In the genomic region with DNA sequence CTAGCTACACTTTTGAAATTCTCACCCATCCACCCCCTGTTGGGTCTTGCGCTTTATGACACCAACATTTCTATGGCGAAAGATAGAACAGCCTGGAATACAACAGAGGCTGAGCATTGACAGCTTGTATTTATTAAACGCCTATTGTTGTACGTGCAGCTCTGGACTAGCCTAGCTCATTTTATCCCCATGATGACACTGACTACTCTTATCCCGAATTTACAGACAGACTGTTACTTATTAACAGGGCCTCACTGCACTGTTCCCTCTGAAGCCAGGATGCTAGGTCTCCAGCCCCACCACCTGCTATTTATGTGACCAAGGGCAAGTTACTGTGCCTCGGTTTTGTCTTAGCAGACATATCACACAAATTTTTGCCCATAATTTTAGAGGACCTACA, we compare ENCODE assay signal across 12 cellular contexts. TPM values are rescaled to one million over a fixed set of nuclear protein-coding genes. Genes with fewer than 3 reads are reported as not detected.
DNase-seq lines count a peak whose midpoint lies in the region; ATAC-seq and TF ChIP-seq lines count a peak whose summit lies in the region.
"Had no signal": no experiment of that assay in that cellular context is flagged by ENCODE, and none has a peak within 500 bp of the region (broad histone marks: within the 10 kb centered on the region; RNA-seq: fewer than 3 reads in every experiment).

No MANE protein-coding gene starts in this region.

- no peak for ATAC-seq in naive thymus-derived CD4-positive, alpha-beta T cell
- no peak for ATAC-seq in psoas muscle
- no peak for ATAC-seq in left lung

- CTCF ChIA-PET in CD8-positive, alpha-beta memory T cell (lab: Charles Lee) = interaction anchor here (1.4 to 3.4 kb wide), 2 partner anchors 11 to 91 kb away, joined by 4 to 17 read pairs; a partner anchor contains a TSS
- CTCF ChIA-PET in naive thymus-derived CD4-positive, alpha-beta T cell (lab: Charles Lee) = interaction anchor here (0.5 to 1.0 kb wide), 3 partner anchors 14 to 1054 kb away, joined by 3 to 5 read pairs (median 3); no protein-coding TSS in a partner anchor

- in situ Hi-C loops in GM23248 (cut with MboI) = no loop called here

- peaks cover 40% of the 10 kb centered on the region for H3K79me2 ChIP-seq in GM23248 (ENCODE audit: insufficient read depth)

- intact Hi-C loops in naive thymus-derived CD4-positive, alpha-beta T cell (cut with micrococcal nuclease) = loop anchor here (2.0 to 10.0 kb wide), 11 partner anchors 52 to 1680 kb away; a partner anchor contains a TSS
- intact Hi-C loops in psoas muscle (cut with DNase I) (no loop called here), prostate gland (cut with DNase I) (loop anchor here (10.0 kb wide), 2 partner anchors 88 to 268 kb away; a partner anchor contains a TSS), left lung (cut with DNase I) (no loop called here)

- peaks cover 29 to 36% (median 33%) of the 10 kb centered on the region in 3 donors for H3K4me1 Mint-ChIP-seq in CD8-positive, alpha-beta memory T cell
- H3K4me1 Mint-ChIP-seq in naive thymus-derived CD4-positive, alpha-beta T cell = peaks cover 25 to 50% (median 32%) of the 10 kb centered on the region in 7 donors

- H3K4me3 Mint-ChIP-seq in CD8-positive, alpha-beta memory T cell = peak overlapping the region; percentile 44 to 95 (median 92)
- H3K4me3 Mint-ChIP-seq in naive thymus-derived CD4-positive, alpha-beta T cell = peak overlapping the region in 9 of 10 donors; percentile 69 to 98 (median 94)

- peaks cover 0 to 12% (median 6%) of the 10 kb centered on the region in 5 donors for H3K9me3 Mint-ChIP-seq in CD8-positive, alpha-beta memory T cell
- H3K9me3 Mint-ChIP-seq in naive thymus-derived CD4-positive, alpha-beta T cell = peaks cover 0 to 19% (median 9%) of the 10 kb centered on the region in 11 donors

- H2AFZ ChIP-seq in GM23248 = peak overlapping the region; percentile 99

- H3K27me3 ChIP-seq in CD8-positive, alpha-beta memory T cell (ENCODE audit: insufficient read depth, low read length, poor library complexity, severe bottlenecking) = no peaks in the 10 kb centered on the region
- no peaks in the 10 kb centered on the region for H3K27me3 ChIP-seq in GM23248 (replicated peaks; ENCODE audit: insufficient read depth)
- H3K27me3 ChIP-seq in adipocyte (replicated peaks; ENCODE audit: control insufficient read depth, insufficient read depth, low read length) = no peaks in the 10 kb centered on the region
- no peaks in the 10 kb centered on the region for H3K27me3 ChIP-seq in naive thymus-derived CD4-positive, alpha-beta T cell (ENCODE audit: control insufficient read depth in 2 of 2, insufficient read depth in 2 of 2, low read length in 2 of 2)
- no peaks in the 10 kb centered on the region for H3K27me3 ChIP-seq in psoas muscle (ENCODE audit: insufficient read depth in 3 of 3, low read length in 2 of 3)
- no peaks in the 10 kb centered on the region for H3K27me3 ChIP-seq in prostate gland (replicated peaks; ENCODE audit: insufficient read depth)
- no peaks in the 10 kb centered on the region for H3K27me3 ChIP-seq in left lung

- peaks cover 0 to 10% (median 6%) of the 10 kb centered on the region in 3 donors for H3K36me3 Mint-ChIP-seq in CD8-positive, alpha-beta memory T cell
- peaks cover 0 to 17% (median 0%) of the 10 kb centered on the region in 5 donors for H3K36me3 Mint-ChIP-seq in naive thymus-derived CD4-positive, alpha-beta T cell

- no peak for TF ChIP-seq POLR2A in prostate gland (IDR thresholded peaks at IDR 0.05)

- H3F3A ChIP-seq in GM23248 (ENCODE audit: insufficient read depth) = no peaks in the 10 kb centered on the region

- POLR2A ChIA-PET in CD8-positive, alpha-beta memory T cell (lab: Charles Lee) = interaction anchor here (2.5 kb wide), 1 partner anchor 92 kb away, joined by 25 read pairs; a partner anchor contains a TSS
- POLR2A ChIA-PET in naive thymus-derived CD4-positive, alpha-beta T cell (lab: Charles Lee) = interaction anchor here (0.7 to 3.7 kb wide), 4 partner anchors 12 to 91 kb away, joined by 4 to 51 read pairs (median 17); a partner anchor contains a TSS

- no peak overlapping the region for H3K9ac ChIP-seq in GM23248
- no peak overlapping the region for H3K9ac ChIP-seq in adipocyte (ENCODE audit: low read length)

- no peak overlapping the region for H3K4me2 ChIP-seq in GM23248 (ENCODE audit: unreplicated experiment)

- H3K27ac ChIP-seq in CD8-positive, alpha-beta memory T cell (ENCODE audit: low read depth, low read length) = no peak overlapping the region
- no peak overlapping the region for H3K27ac ChIP-seq in GM23248
- no peak overlapping the region for H3K27ac ChIP-seq in naive thymus-derived CD4-positive, alpha-beta T cell (ENCODE audit: low read depth, low read length)
- no peak overlapping the region for H3K27ac ChIP-seq in psoas muscle
- H3K27ac ChIP-seq in prostate gland = no peak overlapping the region
- H3K27ac ChIP-seq in substantia nigra (ENCODE audit: low read depth, low read length, poor library complexity, severe bottlenecking) = no peak overlapping the region
- no peak overlapping the region for H3K27ac ChIP-seq in left lung

- peaks cover 31% of the 10 kb centered on the region for H3K4me1 ChIP-seq in CD8-positive, alpha-beta memory T cell (ENCODE audit: insufficient read depth, low read length)
- H3K4me1 ChIP-seq in GM23248 (ENCODE audit: insufficient read depth) (peaks cover 13% of the 10 kb centered on the region; the same call in 1 of the 2 replicates), adipocyte (ENCODE audit: control insufficient read depth, insufficient read depth, low read length) (peaks cover 13% of the 10 kb centered on the region), psoas muscle (peaks cover 14% of the 10 kb centered on the region), prostate gland (replicated peaks) (no peaks in the 10 kb centered on the region), left lung (peaks cover 4 to 32% of the 10 kb centered on the region in 2 donors)
- peaks cover 12 to 17% of the 10 kb centered on the region in 2 donors for H3K4me1 ChIP-seq in naive thymus-derived CD4-positive, alpha-beta T cell (ENCODE audit: control insufficient read depth in 2 of 2, insufficient read depth in 2 of 2, low read length in 2 of 2)

- WGBS in GM23248 (ENCODE audit: low coverage in 1 of 2, low lambda C conversion rate in 2 of 2, missing lambda C conversion rate in 2 of 2), 2 experiments = 71 to 74% methylated on average over 6 of the region's 6 CpGs
- WGBS in psoas muscle, 3 donors = 90 to 93% (median 91%) methylated on average over 6 of the region's 6 CpGs
- 82% methylated on average over 6 of the region's 6 CpGs for WGBS in prostate gland

- H3K4me3 ChIP-seq in CD8-positive, alpha-beta memory T cell (ENCODE audit: low read length) = no peak overlapping the region
- H3K4me3 ChIP-seq in GM23248 = no peak overlapping the region
- peak overlapping the region; percentile 99 for H3K4me3 ChIP-seq in adipocyte (ENCODE audit: low read length)
- no peak overlapping the region for H3K4me3 ChIP-seq in naive thymus-derived CD4-positive, alpha-beta T cell (ENCODE audit: low read length)
- no peak overlapping the region for H3K4me3 ChIP-seq in psoas muscle
- H3K4me3 ChIP-seq in prostate gland = no peak overlapping the region
- H3K4me3 ChIP-seq in left lung = no peak overlapping the region

- DNase-seq in CD8-positive, alpha-beta memory T cell = no peak
- DNase-seq in GM23248 (no peak), adipocyte (ENCODE audit: low read depth) (no peak), psoas muscle (no peak), prostate gland (ENCODE audit: low spot score) (no peak), substantia nigra (lab: John Stamatoyannopoulos, UW) (no peak), left lung (no peak)
- DNase-seq in naive thymus-derived CD4-positive, alpha-beta T cell = no peak
- DNase-seq: central memory CD4-positive, alpha-beta T cell; COR-L47; head of caudate nucleus had no signal

- H3K36me3 ChIP-seq in CD8-positive, alpha-beta memory T cell (ENCODE audit: insufficient read depth, low read length) = no peaks in the 10 kb centered on the region
- H3K36me3 ChIP-seq in GM23248 (ENCODE audit: low read depth) (no peaks in the 10 kb centered on the region), adipocyte (ENCODE audit: control insufficient read depth, insufficient read depth, low read length, severe bottlenecking) (no peaks in the 10 kb centered on the region), psoas muscle (ENCODE audit: insufficient read depth in 1 of 2, low read depth in 1 of 2) (no peaks in the 10 kb centered on the region), prostate gland (no peaks in the 10 kb centered on the region), left lung (no peaks in the 10 kb centered on the region)
- peaks cover 0 to 4% (median 0%) of the 10 kb centered on the region in 3 experiments for H3K36me3 ChIP-seq in naive thymus-derived CD4-positive, alpha-beta T cell (ENCODE audit: control insufficient read depth in 2 of 3, insufficient read depth in 3 of 3, low read length in 3 of 3)

- peak overlapping the region in 4 of 8 donors; percentile 59 to 97 (median 93) for H3K27ac Mint-ChIP-seq in CD8-positive, alpha-beta memory T cell
- H3K27ac Mint-ChIP-seq in naive thymus-derived CD4-positive, alpha-beta T cell = peak overlapping the region in 7 of 9 donors; percentile 2 to 97 (median 76)

- H4K20me1 ChIP-seq in GM23248 (ENCODE audit: insufficient read depth) = no peaks in the 10 kb centered on the region

- no peaks in the 10 kb centered on the region for H3K9me2 ChIP-seq in GM23248 (ENCODE audit: insufficient read depth)

- no peaks in the 10 kb centered on the region for H3K9me3 ChIP-seq in CD8-positive, alpha-beta memory T cell (ENCODE audit: low read length)
- H3K9me3 ChIP-seq in GM23248 (ENCODE audit: low read depth) = no peaks in the 10 kb centered on the region
- H3K9me3 ChIP-seq in adipocyte (ENCODE audit: control insufficient read depth, low read length) = no peaks in the 10 kb centered on the region
- no peaks in the 10 kb centered on the region for H3K9me3 ChIP-seq in naive thymus-derived CD4-positive, alpha-beta T cell (ENCODE audit: control insufficient read depth in 2 of 3, low read length in 3 of 3)
- H3K9me3 ChIP-seq in psoas muscle = no peaks in the 10 kb centered on the region
- H3K9me3 ChIP-seq in prostate gland = no peaks in the 10 kb centered on the region
- peaks cover 0 to 7% of the 10 kb centered on the region in 2 donors for H3K9me3 ChIP-seq in left lung

- peaks cover 0 to 3% of the 10 kb centered on the region in 2 donors for H3K27me3 Mint-ChIP-seq in CD8-positive, alpha-beta memory T cell
- no peaks in the 10 kb centered on the region for H3K27me3 Mint-ChIP-seq in naive thymus-derived CD4-positive, alpha-beta T cell

- no peak for TF ChIP-seq CTCF in psoas muscle (IDR thresholded peaks at IDR 0.05)
- TF ChIP-seq CTCF in prostate gland (IDR thresholded peaks at IDR 0.05) = no peak
- no peak for TF ChIP-seq CTCF in left lung (IDR thresholded peaks at IDR 0.05)

RNA-seq across cellular contexts. Expression of a gene that starts 1.0 kb away (rescaled TPM):
- 10 to 100 TPM; 79.8 to 82.9 TPM for total RNA-seq in CD8-positive, alpha-beta memory T cell
- 45.7 TPM for polyA plus RNA-seq in CD8-positive, alpha-beta memory T cell
- total RNA-seq in GM23248 (2014; rRNA removed; shearing (Covaris generic)) = 35.3 and 46.3 TPM in 2 replicates
- 35.3 and 39.5 TPM in 2 replicates for polyA plus RNA-seq in GM23248 (2016; fragmentation: Nextera tagmentation; extraction: Ambion mirVana)
- 10 to 100 TPM; 62.4 to 66.4 (median 64.3) TPM for total RNA-seq in naive thymus-derived CD4-positive, alpha-beta T cell
- 10 to 100 TPM; 33.8 to 56.2 TPM for polyA plus RNA-seq in naive thymus-derived CD4-positive, alpha-beta T cell
- 10 to 100 TPM; 13.4 to 21.0 (median 15.8) TPM for total RNA-seq in psoas muscle
- polyA plus RNA-seq in psoas muscle = 10 to 100 TPM in 1 of 3 donors, 1 to 10 TPM in 2; 6.7 to 18.9 (median 7.4) TPM
- total RNA-seq in prostate gland = 10 to 100 TPM; 27.7 to 33.3 TPM
- total RNA-seq in left lung = 10 to 100 TPM; 40.8 to 50.4 TPM

RNA-seq across cellular contexts. Expression of a gene that starts 39.6 kb away (rescaled TPM):
- total RNA-seq in CD8-positive, alpha-beta memory T cell = not detected
- not detected for polyA plus RNA-seq in CD8-positive, alpha-beta memory T cell
- total RNA-seq in GM23248 (2014; rRNA removed; shearing (Covaris generic)) = not detected in 2 replicates
- polyA plus RNA-seq in GM23248 (2016; fragmentation: Nextera tagmentation; extraction: Ambion mirVana) = not detected in 2 replicates
- total RNA-seq in naive thymus-derived CD4-positive, alpha-beta T cell = not detected
- under 1 TPM in 1 of 2 donors, not detected in 1; 0.07 TPM for polyA plus RNA-seq in naive thymus-derived CD4-positive, alpha-beta T cell
- total RNA-seq in psoas muscle = under 1 TPM in 2 of 4 donors, not detected in 2; 0.05 to 0.13 TPM
- polyA plus RNA-seq in psoas muscle = under 1 TPM; 0.03 to 0.13 (median 0.07) TPM
- under 1 TPM; 0.23 to 0.34 TPM for total RNA-seq in prostate gland
- 1 to 10 TPM in 1 of 2 donors, under 1 TPM in 1; 0.34 to 2.2 TPM for total RNA-seq in left lung
- polyA plus RNA-seq: neural cell had no signal

Comparison
In these comparisons a context has a peak if more than half of its experiments do, and no peak if none do; other contexts are left out.
1. intact Hi-C loops: an anchor here in naive thymus-derived CD4-positive, alpha-beta T cell (2.0 to 10.0 kb wide) and prostate gland (10.0 kb wide); none called in psoas muscle and left lung.